Comparison of ENCODE assay signal across 8 cellular contexts in the genomic region with DNA sequence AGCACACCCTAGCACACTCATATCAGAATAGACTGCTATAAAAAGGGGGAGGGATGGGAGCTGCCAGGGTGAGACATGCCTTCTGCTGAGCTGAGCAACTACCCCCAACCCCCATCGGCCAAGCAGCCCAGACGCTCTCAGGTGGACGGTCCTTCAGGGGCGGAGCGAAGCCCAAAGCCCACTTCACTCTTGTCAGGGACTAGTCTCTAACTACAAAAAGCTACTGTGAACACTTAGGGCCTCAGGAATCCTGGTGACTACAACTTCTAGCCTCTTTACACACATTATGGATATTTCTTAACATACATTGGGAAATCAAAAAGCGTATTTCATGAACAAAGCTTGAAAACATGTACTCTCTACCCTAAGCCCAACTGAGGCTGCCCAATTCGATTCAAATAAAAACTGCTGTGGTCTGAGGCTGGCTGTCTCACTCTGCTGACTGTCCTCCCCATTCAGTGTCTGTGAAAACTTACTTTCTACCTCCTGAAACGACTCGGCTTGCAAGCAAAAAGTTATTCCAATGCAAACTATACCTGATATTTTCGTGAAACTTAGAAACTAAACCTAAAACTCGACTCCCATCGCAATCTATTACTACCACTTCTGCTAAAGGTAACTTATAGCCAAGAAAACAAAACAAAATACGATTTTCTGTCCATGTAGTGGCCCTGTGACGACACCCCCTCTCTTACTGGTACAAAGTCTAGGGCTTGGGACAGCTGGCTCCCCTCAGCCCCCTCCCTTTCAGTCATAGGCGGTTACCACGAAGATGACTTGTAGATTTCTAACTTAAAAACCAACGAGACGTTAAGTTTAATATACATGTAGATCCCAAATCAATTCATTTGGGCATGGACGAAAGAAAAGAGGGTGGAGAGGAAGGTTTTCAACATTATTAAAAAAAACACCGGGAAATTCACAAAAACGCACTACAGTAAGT. TPM values are rescaled to one million over a fixed set of nuclear protein-coding genes. Genes with fewer than 3 reads are reported as not detected.
DNase-seq lines count a peak whose midpoint lies in the region; ATAC-seq and TF ChIP-seq lines count a peak whose summit lies in the region.

No MANE protein-coding gene starts in this region.

- peak overlapping the region; percentile 88 for H3K4me3 ChIP-seq in epithelial cell of esophagus (ENCODE audit: low read length)

- H3K27me3 Mint-ChIP-seq in IgD-negative memory B cell: no peaks in the 10 kb centered on the region
- no peaks in the 10 kb centered on the region for H3K27me3 Mint-ChIP-seq in T-helper 1 cell treated with Interleukin-12 subunit alpha and Interleukin-12 subunit beta and Interleukin-4 antibody, amounts not matched to agents 30 μg/mL and 1 μg/mL, for 36 hours (ENCODE audit: low read depth)

- H3K9me3 Mint-ChIP-seq in IgD-negative memory B cell: no peaks in the 10 kb centered on the region
- H3K9me3 Mint-ChIP-seq in T-helper 1 cell treated with Interleukin-12 subunit alpha and Interleukin-12 subunit beta and Interleukin-4 antibody, amounts not matched to agents 30 μg/mL and 1 μg/mL, for 36 hours: no peaks in the 10 kb centered on the region

- peak; percentile 76 for DNase-seq in DMS 273 (lab: John Stamatoyannopoulos, UW; ENCODE audit: unreplicated experiment)
- DNase-seq in epithelial cell of esophagus (ENCODE audit: low read depth): peak; percentile 71
- DNase-seq in myocyte (ENCODE audit: low read depth): peak; percentile 69
- DNase-seq in NCI-H2029 (lab: John Stamatoyannopoulos, UW): no peak

- peaks cover 57 to 76% (median 73%) of the 10 kb centered on the region in 3 donors for H3K4me1 Mint-ChIP-seq in IgD-negative memory B cell
- peaks cover 57% of the 10 kb centered on the region for H3K4me1 Mint-ChIP-seq in T-helper 1 cell treated with Interleukin-12 subunit alpha and Interleukin-12 subunit beta and Interleukin-4 antibody, amounts not matched to agents 30 μg/mL and 1 μg/mL, for 36 hours (ENCODE audit: low read depth)

- no peak for TF ChIP-seq CTCF in epithelial cell of esophagus (IDR thresholded peaks at IDR 0.05; ENCODE audit: insufficient read depth, low read depth, low read length, missing control alignments)

- peak overlapping the region; percentile 93 to 99 (median 94) for H3K4me3 Mint-ChIP-seq in IgD-negative memory B cell
- H3K4me3 Mint-ChIP-seq in T-helper 1 cell treated with Interleukin-12 subunit alpha and Interleukin-12 subunit beta and Interleukin-4 antibody, amounts not matched to agents 30 μg/mL and 1 μg/mL, for 36 hours: peak overlapping the region; percentile 93

- H3K27ac Mint-ChIP-seq in IgD-negative memory B cell: peak overlapping the region; percentile 80 to 99 (median 92)
- H3K27ac Mint-ChIP-seq in T-helper 1 cell treated with Interleukin-12 subunit alpha and Interleukin-12 subunit beta and Interleukin-4 antibody, amounts not matched to agents 30 μg/mL and 1 μg/mL, for 36 hours: peak overlapping the region; percentile 90

- no peaks in the 10 kb centered on the region for H3K36me3 Mint-ChIP-seq in IgD-negative memory B cell
- peaks cover 9% of the 10 kb centered on the region for H3K36me3 Mint-ChIP-seq in T-helper 1 cell treated with Interleukin-12 subunit alpha and Interleukin-12 subunit beta and Interleukin-4 antibody, amounts not matched to agents 30 μg/mL and 1 μg/mL, for 36 hours (ENCODE audit: low read depth)

- no peak for ATAC-seq in GM18870 (IDR thresholded peaks at IDR 0.05; ENCODE audit: unreplicated experiment)
- no peak for ATAC-seq in GM18511 (IDR thresholded peaks at IDR 0.05; ENCODE audit: unreplicated experiment)

RNA-seq across cellular contexts. Expression of a gene that starts 1.2 kb away (rescaled TPM):
- polyA plus RNA-seq in IgD-negative memory B cell: 14.6 TPM
- total RNA-seq in myocyte: 22.1 and 24.9 TPM in 2 replicates
- 24.1 TPM for polyA plus RNA-seq in myocyte (2012)
